In genomic region chr3:10839167-10839566, GRCh38 we compare ENCODE assay signal across 1 cellular context.
TF ChIP-seq lines count a peak whose summit lies in the region.

No MANE protein-coding gene starts in this region.

TF ChIP-seq in IMR-90, 13 proteins besides CTCF, POLR2A, EP300 and RAD21:
- TF ChIP-seq BHLHE40 (IDR thresholded peaks at IDR 0.05; ENCODE audit: low read depth, low read length) (no peak), MAZ (IDR thresholded peaks at IDR 0.05; ENCODE audit: borderline replicate concordance, low read depth, low read length) (no peak), CHD1 (IDR thresholded peaks at IDR 0.05; ENCODE audit: low read depth, low read length) (no peak), SMC3 (IDR thresholded peaks at IDR 0.05; ENCODE audit: low read depth, low read length) (no peak), USF2 (IDR thresholded peaks at IDR 0.05; ENCODE audit: low read depth, low read length) (no peak), RCOR1 (IDR thresholded peaks at IDR 0.05; ENCODE audit: insufficient replicate concordance, low read length) (no peak), MXI1 (IDR thresholded peaks at IDR 0.05; ENCODE audit: borderline replicate concordance, low read depth, low read length) (no peak), ELK1 (IDR thresholded peaks at IDR 0.05; ENCODE audit: borderline replicate concordance, low read depth, low read length) (no peak), MAFK (IDR thresholded peaks at IDR 0.05; ENCODE audit: low read depth, low read length) (no peak), NFE2L2 (IDR thresholded peaks at IDR 0.05; ENCODE audit: low read depth, low read length) (no peak), CEBPB (IDR thresholded peaks at IDR 0.05; ENCODE audit: low read depth, low read length) (no peak), FOS (IDR thresholded peaks at IDR 0.05; ENCODE audit: low read depth, low read length) (no peak), RFX5 (IDR thresholded peaks at IDR 0.05; ENCODE audit: low read depth, low read length) (no peak)
TF ChIP-seq in IMR-90: peak in this region for 0.
